In the genomic region with DNA sequence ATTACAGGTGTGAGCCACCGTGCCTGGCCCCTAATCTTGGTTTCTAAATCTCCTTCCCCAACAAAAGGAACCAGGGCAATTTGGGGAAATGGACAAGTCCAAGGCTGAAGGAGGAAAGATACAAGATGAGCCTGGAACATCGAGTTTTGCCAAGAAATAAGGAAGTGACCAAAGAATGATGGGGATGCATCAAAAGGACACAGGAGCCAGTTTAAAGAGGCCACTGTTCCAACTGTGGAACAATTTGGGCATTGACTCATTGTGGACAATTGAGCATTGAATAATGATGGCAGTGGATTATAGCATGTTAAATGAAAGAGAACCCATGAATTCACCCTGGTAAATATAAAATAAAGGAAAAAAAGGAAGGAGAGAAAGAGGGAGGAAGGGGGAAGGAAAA, we compare ENCODE assay signal across 25 cellular contexts.
"Had no signal": no experiment of that assay in that cellular context is flagged by ENCODE, and none has a peak within 500 bp of the region (broad histone marks: within the 10 kb centered on the region; RNA-seq: fewer than 3 reads in every experiment).

No MANE protein-coding gene starts in this region.

- ATAC-seq: activated naive CD8-positive, alpha-beta T cell treated with anti-CD3 and anti-CD28 coated beads, Interleukin-2, amount 50 U/mL, for 24 hours; activated T-cell treated with anti-CD3 and anti-CD28 coated beads, Interleukin-2, amount 50 U/mL, for 72 hours; body of pancreas; stimulated activated naive B cell treated with anti-CD40 and anti-IgM and Interleukin-4, amounts not matched to agents 10 μg/mL and 1 μg/mL and 100 μg/mL, for 72 hours; T-helper 17 cell had no signal

- H3K9me3 Mint-ChIP-seq: activated CD4-positive, alpha-beta memory T cell treated with anti-CD3 and anti-CD28 coated beads for 36 hours; activated naive CD4-positive, alpha-beta T cell treated with anti-CD3 and anti-CD28 coated beads, Interleukin-2, amount 10 ng/mL, durations not matched to agents 7 days and 5 days; activated naive CD8-positive, alpha-beta T cell treated with anti-CD3 and anti-CD28 coated beads, Interleukin-2, amount 50 U/mL, for 24 hours; activated T-cell treated with anti-CD3 and anti-CD28 coated beads, Interleukin-2, amount 50 U/mL, for 72 hours; dendritic cell treated with granulocyte-macrophage colony-stimulating factor and Interleukin-4, amounts not matched to agents 40 ng/mL and 50 ng/mL, for 4 days; immature natural killer cell; stimulated activated naive B cell treated with anti-CD40 and anti-IgM and Interleukin-4, amounts not matched to agents 10 μg/mL and 1 μg/mL and 100 μg/mL, for 72 hours had no signal

- H3K27me3 Mint-ChIP-seq: activated CD4-positive, alpha-beta memory T cell treated with anti-CD3 and anti-CD28 coated beads for 36 hours; activated naive CD8-positive, alpha-beta T cell treated with anti-CD3 and anti-CD28 coated beads, Interleukin-2, amount 50 U/mL, for 24 hours; stimulated activated naive B cell treated with anti-CD40 and anti-IgM and Interleukin-4, amounts not matched to agents 10 μg/mL and 1 μg/mL and 100 μg/mL, for 72 hours; T-helper 17 cell had no signal

- H3K36me3 ChIP-seq: cardiac muscle cell, left ventricle myocardium inferior, sigmoid colon, thyroid gland had no signal

- H3K27ac ChIP-seq: body of pancreas, cardiac muscle cell, hepatocyte, left ventricle myocardium inferior, sigmoid colon had no signal

- H3K27me3 ChIP-seq: body of pancreas, sigmoid colon, thyroid gland had no signal

- DNase-seq: activated CD4-positive, alpha-beta memory T cell treated with anti-CD3 and anti-CD28 coated beads for 36 hours; activated CD4-positive, alpha-beta T cell treated with anti-CD3 and anti-CD28 coated beads for 48 hours; activated CD4-positive, CD25-positive, alpha-beta regulatory T cell; activated effector memory CD4-positive, alpha-beta T cell treated with Interleukin-2 at 50 U/mL for 16 hours; activated naive CD4-positive, alpha-beta T cell treated with anti-CD3 and anti-CD28 coated beads, Interleukin-2, amount 10 ng/mL, durations not matched to agents 7 days and 5 days; activated naive CD8-positive, alpha-beta T cell treated with anti-CD3 and anti-CD28 coated beads, Interleukin-2, amount 50 U/mL, for 24 hours; activated T-cell treated with anti-CD3 and anti-CD28 coated beads, Interleukin-2, amount 50 U/mL, for 72 hours; body of pancreas; effector CD8-positive, alpha-beta T cell; erythroblast; foreskin fibroblast; glutamatergic neuron; immature natural killer cell; kidney glomerular epithelial cell; left ventricle myocardium inferior; sigmoid colon; stimulated activated CD4-positive, alpha-beta T cell treated with anti-CD3 and anti-CD28 coated beads, Interleukin-15, amount 100 ng/mL, for 24 hours; stimulated activated CD8-positive, alpha-beta memory T cell treated with anti-CD3 and anti-CD28 coated beads, Interleukin-4, amount 100 ng/mL, for 48 hours; stimulated activated naive B cell treated with anti-CD40 and anti-IgM and Interleukin-4, amounts not matched to agents 10 μg/mL and 1 μg/mL and 100 μg/mL, for 72 hours; T-helper 17 cell; thyroid gland had no signal

- H3K4me1 Mint-ChIP-seq: activated naive CD4-positive, alpha-beta T cell treated with anti-CD3 and anti-CD28 coated beads, Interleukin-2, amount 10 ng/mL, durations not matched to agents 7 days and 5 days; stimulated activated naive B cell treated with anti-CD40 and anti-IgM and Interleukin-4, amounts not matched to agents 10 μg/mL and 1 μg/mL and 100 μg/mL, for 72 hours had no signal

- H3K4me2 ChIP-seq: hepatocyte, smooth muscle cell had no signal

- H3K27ac Mint-ChIP-seq: activated CD4-positive, alpha-beta memory T cell treated with anti-CD3 and anti-CD28 coated beads for 36 hours; activated naive CD4-positive, alpha-beta T cell treated with anti-CD3 and anti-CD28 coated beads, Interleukin-2, amount 10 ng/mL, durations not matched to agents 7 days and 5 days; activated naive CD8-positive, alpha-beta T cell treated with anti-CD3 and anti-CD28 coated beads, Interleukin-2, amount 50 U/mL, for 24 hours; activated T-cell treated with anti-CD3 and anti-CD28 coated beads, Interleukin-2, amount 50 U/mL, for 72 hours; dendritic cell treated with granulocyte-macrophage colony-stimulating factor and Interleukin-4, amounts not matched to agents 40 ng/mL and 50 ng/mL, for 4 days; stimulated activated naive B cell treated with anti-CD40 and anti-IgM and Interleukin-4, amounts not matched to agents 10 μg/mL and 1 μg/mL and 100 μg/mL, for 72 hours had no signal

- H3K4me3 Mint-ChIP-seq: activated CD4-positive, alpha-beta memory T cell treated with anti-CD3 and anti-CD28 coated beads for 36 hours; activated naive CD4-positive, alpha-beta T cell treated with anti-CD3 and anti-CD28 coated beads, Interleukin-2, amount 10 ng/mL, durations not matched to agents 7 days and 5 days; activated naive CD8-positive, alpha-beta T cell treated with anti-CD3 and anti-CD28 coated beads, Interleukin-2, amount 50 U/mL, for 24 hours; activated T-cell treated with anti-CD3 and anti-CD28 coated beads, Interleukin-2, amount 50 U/mL, for 72 hours; dendritic cell treated with granulocyte-macrophage colony-stimulating factor and Interleukin-4, amounts not matched to agents 40 ng/mL and 50 ng/mL, for 4 days; stimulated activated naive B cell treated with anti-CD40 and anti-IgM and Interleukin-4, amounts not matched to agents 10 μg/mL and 1 μg/mL and 100 μg/mL, for 72 hours; T-helper 17 cell had no signal

- H3K36me3 Mint-ChIP-seq: activated CD4-positive, alpha-beta memory T cell treated with anti-CD3 and anti-CD28 coated beads for 36 hours; activated naive CD4-positive, alpha-beta T cell treated with anti-CD3 and anti-CD28 coated beads, Interleukin-2, amount 10 ng/mL, durations not matched to agents 7 days and 5 days; immature natural killer cell; stimulated activated naive B cell treated with anti-CD40 and anti-IgM and Interleukin-4, amounts not matched to agents 10 μg/mL and 1 μg/mL and 100 μg/mL, for 72 hours had no signal

- H3K4me3 ChIP-seq: body of pancreas, cardiac muscle cell, hepatocyte, left ventricle myocardium inferior, sigmoid colon, smooth muscle cell, thyroid gland had no signal

- H3K79me2 ChIP-seq: hepatocyte had no signal
